8 cellular contexts compared by ENCODE assay signal in genomic region chr3:9397911-9398714, GRCh38. TPM values are rescaled to one million over a fixed set of nuclear protein-coding genes. Genes with fewer than 3 reads are reported as not detected.
DNase-seq lines count a peak whose midpoint lies in the region; ATAC-seq and TF ChIP-seq lines count a peak whose summit lies in the region.

No MANE protein-coding gene starts in this region.

- no CpG with 5 or more reads among the region's 46 CpGs for WGBS in iPS DF 6.9 (ENCODE audit: insufficient coverage, insufficient read length)
- WGBS in sigmoid colon, 2 donors, result 0 to 1% methylated on average over 46 of the region's 46 CpGs

- no TSS peak for BruUV-seq in A673 (replicated peaks; lab: Mats Ljungman, UMichigan)

- intact Hi-C loops in A673 (cut with micrococcal nuclease; ENCODE audit: unreplicated experiment) (loop anchor here (2.0 kb wide), 3 partner anchors 25 to 395 kb away; partner anchors contain the start of genes ARPC4, TADA3 and THUMPD3), ascending aorta (cut with DNase I) (loop anchor here (5.0 to 10.0 kb wide), 2 partner anchors 517 to 614 kb away; partner anchors contain the start of gene IL17RC), sigmoid colon (cut with DNase I) (loop anchor here (1.0 to 5.0 kb wide), 2 partner anchors 25 to 36 kb away; partner anchors contain the start of gene THUMPD3)

- CTCF ChIA-PET in A673 (lab: Charles Lee), result interaction anchor here (1.3 kb wide), 1 partner anchor 26 kb away, joined by 3 read pairs; no protein-coding TSS in a partner anchor

- no peaks in the 10 kb centered on the region for H3K27me3 ChIP-seq in A673 (replicated peaks; ENCODE audit: insufficient read depth, low read depth, low read length, poor library complexity)
- no peaks in the 10 kb centered on the region for H3K27me3 ChIP-seq in ascending aorta
- no peaks in the 10 kb centered on the region for H3K27me3 ChIP-seq in iPS DF 6.9 (ENCODE audit: control insufficient read depth, insufficient read depth, low read length)
- no peaks in the 10 kb centered on the region for H3K27me3 ChIP-seq in sigmoid colon

- no peak for TF ChIP-seq EP300 in sigmoid colon (IDR thresholded peaks at IDR 0.05)

- peak; percentile 72 for DNase-seq in A673 (ENCODE audit: low spot score)
- peak; percentile 19 for DNase-seq in GM20000 (ENCODE audit: low spot score)
- DNase-seq in SK-N-DZ (ENCODE audit: low spot score), result peak; percentile 46
- peak; percentile 9 to 70 for DNase-seq in ascending aorta (ENCODE audit: low spot score in 2 of 2)
- no peak for DNase-seq in iPS DF 6.9 (ENCODE audit: low read depth, low spot score)
- peak; percentile 79 for DNase-seq in sigmoid colon
- no peak for DNase-seq in T1000 (lab: John Stamatoyannopoulos, UW)

- no peaks in the 10 kb centered on the region for H3K9me3 ChIP-seq in A673 (ENCODE audit: low read depth, low read length, poor library complexity, severe bottlenecking)
- H3K9me3 ChIP-seq in ascending aorta, result no peaks in the 10 kb centered on the region
- no peaks in the 10 kb centered on the region for H3K9me3 ChIP-seq in iPS DF 6.9 (ENCODE audit: control insufficient read depth, insufficient read depth, low read length)
- H3K9me3 ChIP-seq in sigmoid colon, result no peaks in the 10 kb centered on the region

- no peak for TF ChIP-seq CTCF in A673 (conservative IDR thresholded peaks at IDR 0.05; ENCODE audit: low read depth, low read length)
- TF ChIP-seq CTCF in GM20000 (IDR thresholded peaks at IDR 0.05; ENCODE audit: extremely low read depth, missing control alignments), result no peak
- peak in 1 of 3 experiments; percentile 5 for TF ChIP-seq CTCF in ascending aorta (IDR thresholded peaks at IDR 0.05)
- TF ChIP-seq CTCF in sigmoid colon (IDR thresholded peaks at IDR 0.05), result no peak

- H3K4me3 ChIP-seq in A673 (ENCODE audit: low read depth, low read length, poor library complexity, severe bottlenecking) (peak overlapping the region; percentile 70), ascending aorta (peak overlapping the region; percentile 89 to 97), iPS DF 6.9 (ENCODE audit: low read length) (peak overlapping the region; percentile 64), sigmoid colon (peak overlapping the region; percentile 83 to 97 (median 90))

- no peak for ATAC-seq in HG02798 (IDR thresholded peaks at IDR 0.05; ENCODE audit: poor library complexity, unreplicated experiment)

- POLR2A ChIA-PET in A673 (lab: Charles Lee; ENCODE audit: low non-redundant PET), result interaction anchor here (0.6 to 0.8 kb wide), 4 partner anchors 22 to 620 kb away, joined by 3 to 5 read pairs (median 4); partner anchors contain the start of gene THUMPD3

- H3K27ac ChIP-seq in A673 (ENCODE audit: low read depth, low read length, poor library complexity, severe bottlenecking), result peak overlapping the region; percentile 97
- H3K27ac ChIP-seq in ascending aorta, result peak overlapping the region; percentile 100
- H3K27ac ChIP-seq in iPS DF 6.9 (ENCODE audit: low read length), result no peak overlapping the region
- peak overlapping the region; percentile 98 to 99 (median 99) for H3K27ac ChIP-seq in sigmoid colon

- H3K36me3 ChIP-seq in A673 (ENCODE audit: insufficient read depth, low read length, poor library complexity, severe bottlenecking) (peaks cover 20% of the 10 kb centered on the region), ascending aorta (peaks cover 4 to 7% of the 10 kb centered on the region in 2 donors), iPS DF 6.9 (ENCODE audit: control insufficient read depth, insufficient read depth, low read length) (peaks cover 4% of the 10 kb centered on the region; the same call in 1 of the 2 replicates), sigmoid colon (peaks cover 0 to 16% (median 0%) of the 10 kb centered on the region in 4 donors)

- H3K4me1 ChIP-seq in A673 (ENCODE audit: insufficient read depth, low read length, poor library complexity, severe bottlenecking) (peaks cover 53% of the 10 kb centered on the region), ascending aorta (peaks cover 8 to 59% of the 10 kb centered on the region in 2 donors), iPS DF 6.9 (ENCODE audit: control insufficient read depth, insufficient read depth, low read length) (no peaks in the 10 kb centered on the region), sigmoid colon (peaks cover 0 to 72% (median 72%) of the 10 kb centered on the region in 4 donors)

- peak in 1 of 2 donors; percentile 10 for TF ChIP-seq POLR2A in sigmoid colon (IDR thresholded peaks at IDR 0.05)

RNA-seq across cellular contexts. Expression of gene SETD5, which starts 0.7 kb away (rescaled TPM):
- 151 and 166 TPM in 2 replicates for total RNA-seq in A673 (2021)
- 96.9 and 104 TPM in 2 replicates for polyA plus RNA-seq in SK-N-DZ (2014; cell fraction: cytosol; rRNA removed)
- 176 and 232 TPM in 2 replicates for polyA plus RNA-seq in SK-N-DZ (2014; cell fraction: nucleus; rRNA removed)
- total RNA-seq in ascending aorta, result 239 TPM
- 100 to 1,000 TPM in 1 of 4 donors, 10 to 100 TPM in 3; 69.9 to 149 (median 72.7) TPM for total RNA-seq in sigmoid colon
- 10 to 100 TPM in 2 of 3 donors, 1 to 10 TPM in 1; 8.6 to 44.7 (median 10.2) TPM for polyA plus RNA-seq in sigmoid colon

RNA-seq across cellular contexts. Expression of gene THUMPD3, which starts 35.3 kb away (rescaled TPM):
- total RNA-seq in A673 (2021) (79.2 and 84.6 TPM in 2 replicates), ascending aorta (24.4 TPM), sigmoid colon (10 to 100 TPM; 20.5 to 38.5 (median 36.0) TPM)
- polyA plus RNA-seq in SK-N-DZ (2014; cell fraction: cytosol; rRNA removed), result 48.8 and 74.7 TPM in 2 replicates
- 20.9 and 50.1 TPM in 2 replicates for polyA plus RNA-seq in SK-N-DZ (2014; cell fraction: nucleus; rRNA removed)
- 10 to 100 TPM; 15.6 to 30.9 (median 17.3) TPM for polyA plus RNA-seq in sigmoid colon

Comparison
In these comparisons a context has a peak if more than half of its experiments do, and no peak if none do; other contexts are left out.
1. DNase-seq: peak in A673 (single experiment), GM20000 (single experiment), SK-N-DZ (single experiment), ascending aorta (2 of 2) and sigmoid colon (single experiment); none in iPS DF 6.9 (single experiment) and T1000 (single experiment).
2. Peak in every context shown above with its lines, with median percentiles within 50 percentile points of each other: H3K4me3 ChIP-seq.